Comparison of ENCODE assay signal across 9 cellular contexts in the genomic region with DNA sequence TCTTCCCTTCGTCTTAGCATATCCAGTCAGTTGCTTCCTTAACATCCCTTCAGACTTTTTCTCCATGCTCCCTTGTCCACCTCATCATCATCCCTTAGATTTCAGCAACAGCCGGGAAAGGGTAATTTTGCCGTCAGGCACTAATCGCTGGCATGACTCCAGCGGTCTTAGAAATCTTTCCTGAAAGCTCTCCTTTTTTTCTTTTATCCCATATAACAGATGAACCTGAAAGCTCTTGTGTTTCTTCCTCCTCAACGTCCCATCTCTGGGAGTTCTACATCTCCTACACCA. TPM values are rescaled to one million over a fixed set of nuclear protein-coding genes. Genes with fewer than 3 reads are reported as not detected.
DNase-seq lines count a peak whose midpoint lies in the region; ATAC-seq, FAIRE-seq and TF ChIP-seq lines count a peak whose summit lies in the region.
"Had no signal": no experiment of that assay in that cellular context is flagged by ENCODE, and none has a peak within 500 bp of the region (broad histone marks: within the 10 kb centered on the region; RNA-seq: fewer than 3 reads in every experiment).

No MANE protein-coding gene starts in this region.

- CTCF ChIA-PET in SK-N-SH (lab: Yijun Ruan, JAX) (interaction anchor here (0.6 to 3.6 kb wide), 20 partner anchors 8 to 302 kb away, joined by 3 to 33 read pairs (median 4); partner anchors contain the start of genes BOLA1, SF3B4 and VPS45), HepG2 (lab: Yijun Ruan, JAX; ENCODE audit: low intra/inter-chr PET ratio, low total read pairs) (interaction anchor here (0.8 to 1.5 kb wide), 3 partner anchors 53 to 297 kb away, joined by 4 to 6 read pairs (median 5); no protein-coding TSS in a partner anchor)

- peak overlapping the region; percentile 80 for H3K4me2 ChIP-seq in SK-N-SH
- peak overlapping the region; percentile 93 for H3K4me2 ChIP-seq in astrocyte (ENCODE audit: low read length)
- peak overlapping the region; percentile 93 for H3K4me2 ChIP-seq in HepG2 (ENCODE audit: low read depth, low read length)

- H3K79me2 ChIP-seq in SK-N-SH (ENCODE audit: insufficient read depth) (peaks cover 17% of the 10 kb centered on the region), astrocyte (ENCODE audit: insufficient read depth, low read length) (peaks cover 11% of the 10 kb centered on the region), HepG2 (ENCODE audit: insufficient read depth, low read length) (peaks cover 3% of the 10 kb centered on the region)

- H3K36me3 Mint-ChIP-seq in astrocyte (ENCODE audit: low read depth, unreplicated experiment): no peaks in the 10 kb centered on the region
- H3K36me3 Mint-ChIP-seq: activated naive CD8-positive, alpha-beta T cell had no signal

- H3K4me1 ChIP-seq in SK-N-SH (ENCODE audit: control insufficient read depth in 1 of 2, insufficient read depth in 2 of 2, low read depth in 1 of 2, low read length in 1 of 2): peaks cover 6 to 14% of the 10 kb centered on the region in 2 experiments; a peak in 3 of 4 replicates
- H3K4me1 ChIP-seq in astrocyte (ENCODE audit: insufficient read depth, low read length): peaks cover 10% of the 10 kb centered on the region
- peaks cover 30% of the 10 kb centered on the region for H3K4me1 ChIP-seq in HepG2 (ENCODE audit: insufficient read depth, low read length)
- peaks cover 13% of the 10 kb centered on the region for H3K4me1 ChIP-seq in upper lobe of right lung

- H3K4me3 Mint-ChIP-seq in astrocyte (ENCODE audit: unreplicated experiment): no peak overlapping the region

- no peak for TF ChIP-seq CTCF in SK-N-SH (IDR thresholded peaks at IDR 0.05)
- TF ChIP-seq CTCF in astrocyte (IDR thresholded peaks at IDR 0.05; ENCODE audit: insufficient read depth, low read depth, low read length): no peak
- no peak for TF ChIP-seq CTCF in HepG2 (CRISPR knock-in tag; IDR thresholded peaks at IDR 0.05)
- no peak for TF ChIP-seq CTCF in upper lobe of right lung (IDR thresholded peaks at IDR 0.05)

- TF ChIP-seq EP300 in SK-N-SH (IDR thresholded peaks at IDR 0.05; ENCODE audit: borderline replicate concordance in 1 of 2, low read depth in 1 of 2, low read length in 1 of 2) (no peak), HepG2 (IDR thresholded peaks at IDR 0.05; ENCODE audit: low read depth in 2 of 2, low read length in 2 of 2) (no peak), HepG2 (CRISPR knock-in tag; IDR thresholded peaks at IDR 0.05; ENCODE audit: borderline replicate concordance) (no peak)

- H3K27ac Mint-ChIP-seq in astrocyte (ENCODE audit: unreplicated experiment): no peak overlapping the region

- TF ChIP-seq POLR2A in HepG2 (IDR thresholded peaks at IDR 0.05; ENCODE audit: insufficient read depth in 1 of 2, low read depth in 2 of 2, low read length in 2 of 2): no peak

- H3K9me3 Mint-ChIP-seq in astrocyte (ENCODE audit: unreplicated experiment): no peaks in the 10 kb centered on the region

- H3K9me2 ChIP-seq in SK-N-SH: no peaks in the 10 kb centered on the region

- peaks cover 20% of the 10 kb centered on the region; the same call in 1 of the 2 replicates for H4K20me1 ChIP-seq in SK-N-SH (ENCODE audit: insufficient read depth)
- peaks cover 16% of the 10 kb centered on the region for H4K20me1 ChIP-seq in astrocyte (ENCODE audit: insufficient read depth, low read length)
- no peaks in the 10 kb centered on the region for H4K20me1 ChIP-seq in HepG2 (ENCODE audit: insufficient read depth, low read length)

- in situ Hi-C loops in HepG2 (cut with HindIII; ENCODE audit: extremely low pct_ligation_motif_present, low pct_unique_long_range_greater_than_20kb): no loop called here

- H3K27ac ChIP-seq in SK-N-SH (ENCODE audit: low read depth in 2 of 2, low read length in 1 of 2) (peak overlapping the region; percentile 98 to 100), astrocyte (ENCODE audit: low read depth, low read length) (peak overlapping the region; percentile 95), HepG2 (ENCODE audit: extremely low read length, insufficient read depth, low read length) (peak overlapping the region; percentile 95), upper lobe of right lung (peak overlapping the region; percentile 100)

- H3K4me3 ChIP-seq in SK-N-SH (ENCODE audit: low read depth in 2 of 2, low read length in 1 of 2) (peak overlapping the region; percentile 73 to 80), astrocyte (ENCODE audit: insufficient read depth, low read depth, low read length) (peak overlapping the region; percentile 82), HepG2 (replicated peaks in 1 of 3; ENCODE audit: insufficient read depth in 1 of 3, low read depth in 2 of 3, low read length in 3 of 3) (peak overlapping the region; percentile 63 to 76 (median 63)), upper lobe of right lung (peak overlapping the region; percentile 64)

- POLR2A ChIA-PET in SK-N-SH (lab: Yijun Ruan, JAX) (interaction anchor here (0.6 to 4.4 kb wide), 10 partner anchors 10 to 298 kb away, joined by 3 to 34 read pairs (median 11); partner anchors contain the start of genes BOLA1 and SV2A), HepG2 (lab: Yijun Ruan, JAX) (interaction anchor here (2.3 to 5.4 kb wide), 6 partner anchors 40 to 298 kb away, joined by 14 to 74 read pairs (median 24); partner anchors contain the start of genes MTMR11 and VPS45)

- no TSS peak for BruUV-seq in HepG2 (replicated peaks; lab: Mats Ljungman, UMichigan)

- FAIRE-seq in astrocyte (lab: Jason Lieb, UNC): no peak
- FAIRE-seq in HepG2 (lab: Jason Lieb, UNC): no peak

- no peaks in the 10 kb centered on the region for H3K27me3 Mint-ChIP-seq in astrocyte (ENCODE audit: low read depth, unreplicated experiment)
- H3K27me3 Mint-ChIP-seq: activated naive CD8-positive, alpha-beta T cell had no signal

- 7% methylated on average over 6 of the region's 6 CpGs for WGBS in SK-N-SH (ENCODE audit: low lambda C conversion rate)
- 23% methylated on average over 6 of the region's 6 CpGs for WGBS in HepG2 (ENCODE audit: low lambda C conversion rate)

- no peak for DNase-seq in SK-N-SH
- no peak for DNase-seq in astrocyte (ENCODE audit: low read depth)
- DNase-seq in HepG2 (ENCODE audit: low spot score): no peak
- no peak for DNase-seq in upper lobe of right lung
- DNase-seq in activated T-cell treated with anti-CD3 and anti-CD28 coated beads, Interleukin-2, amount 50 U/mL, for 1 hour: no peak
- DNase-seq in NCI-H2196 (lab: John Stamatoyannopoulos, UW; ENCODE audit: unreplicated experiment): no peak

- intact Hi-C loops in HepG2 (cut with micrococcal nuclease; ENCODE audit: unreplicated experiment) (loop anchor here (1.0 kb wide), 2 partner anchors 53 to 161 kb away; no protein-coding TSS in a partner anchor), upper lobe of right lung (cut with DNase I) (no loop called here)

- no peaks in the 10 kb centered on the region for H3K36me3 ChIP-seq in SK-N-SH (replicated peaks in 1 of 2; ENCODE audit: control insufficient read depth in 1 of 2, insufficient read depth in 2 of 2, low read length in 1 of 2)
- no peaks in the 10 kb centered on the region for H3K36me3 ChIP-seq in astrocyte (ENCODE audit: insufficient read depth, low read length)
- no peaks in the 10 kb centered on the region for H3K36me3 ChIP-seq in HepG2 (replicated peaks in 1 of 2; ENCODE audit: control insufficient read depth in 1 of 2, insufficient read depth in 2 of 2, low read length in 2 of 2)
- no peaks in the 10 kb centered on the region for H3K36me3 ChIP-seq in upper lobe of right lung

- peaks cover 43% of the 10 kb centered on the region for H3F3A ChIP-seq in SK-N-SH (replicated peaks; ENCODE audit: insufficient read depth)

- ATAC-seq in SK-N-SH treated with all-trans-retinoic acid at 6 μM for 48 hours: no peak
- no peak for ATAC-seq in HepG2
- ATAC-seq in upper lobe of right lung: no peak
- no peak for ATAC-seq in HG02970 (IDR thresholded peaks at IDR 0.05; ENCODE audit: low FRiP score, unreplicated experiment)

- peak overlapping the region; percentile 79 for H3K9ac ChIP-seq in SK-N-SH
- H3K9ac ChIP-seq in astrocyte (ENCODE audit: low read length): peak overlapping the region; percentile 97
- H3K9ac ChIP-seq in HepG2 (ENCODE audit: insufficient read depth, low read depth, low read length): peak overlapping the region; percentile 87

- H2AFZ ChIP-seq in SK-N-SH (ENCODE audit: low read depth) (peak overlapping the region; percentile 88), astrocyte (ENCODE audit: low read depth, low read length) (peak overlapping the region; percentile 70), HepG2 (ENCODE audit: low read length) (peak overlapping the region; percentile 59)

- H3K27me3 ChIP-seq in SK-N-SH (ENCODE audit: insufficient read depth) (no peaks in the 10 kb centered on the region), astrocyte (ENCODE audit: insufficient read depth, low read length) (no peaks in the 10 kb centered on the region), HepG2 (ENCODE audit: control insufficient read depth in 1 of 2, insufficient read depth in 2 of 2, low read length in 2 of 2) (no peaks in the 10 kb centered on the region; a peak in 1 of 5 replicates), upper lobe of right lung (no peaks in the 10 kb centered on the region)

- no peaks in the 10 kb centered on the region for H3K4me1 Mint-ChIP-seq in astrocyte (ENCODE audit: low read depth, unreplicated experiment)

- H3K9me3 ChIP-seq in SK-N-SH: no peaks in the 10 kb centered on the region
- H3K9me3 ChIP-seq in astrocyte (ENCODE audit: insufficient read depth, low read depth, low read length): no peaks in the 10 kb centered on the region
- no peaks in the 10 kb centered on the region for H3K9me3 ChIP-seq in HepG2 (ENCODE audit: low read length)
- no peaks in the 10 kb centered on the region for H3K9me3 ChIP-seq in upper lobe of right lung

- TF ChIP-seq RAD21 in SK-N-SH (IDR thresholded peaks at IDR 0.05; ENCODE audit: low read length) (no peak), HepG2 (CRISPR knock-in tag; IDR thresholded peaks at IDR 0.05) (no peak)

RNA-seq across cellular contexts. Expression of gene BOLA1, which starts 10.4 kb away (rescaled TPM):
- polyA plus RNA-seq in SK-N-SH (2012; rRNA removed) (19.9 and 24.6 TPM in 2 replicates), HepG2 (2011; rRNA removed) (2.9 and 3.2 TPM in 2 replicates)
- 15.0 and 19.3 TPM in 2 replicates for polyA plus RNA-seq in SK-N-SH (2012; cell fraction: cytosol; rRNA removed)
- polyA plus RNA-seq in SK-N-SH (2012; cell fraction: nucleus; rRNA removed): 25.0 and 36.1 TPM in 2 replicates
- total RNA-seq in astrocyte (6.1 and 7.0 TPM in 2 replicates), HepG2 (2016; rRNA removed; fragmentation: Illumina TruSeq; extraction: Trizol) (3.1 and 4.2 TPM in 2 replicates), upper lobe of right lung (16.5 TPM)
- 2.1 and 2.4 TPM in 2 replicates for total RNA-seq in HepG2 (2016; cell fraction: cytosol; rRNA removed; fragmentation: Illumina TruSeq; extraction: Trizol; ENCODE audit: low read depth)
- 3.6 and 3.9 TPM in 2 replicates for total RNA-seq in HepG2 (2016; cell fraction: insoluble cytoplasmic fraction; rRNA removed; fragmentation: Illumina TruSeq; extraction: Trizol)
- total RNA-seq in HepG2 (2016; cell fraction: membrane; rRNA removed; fragmentation: Illumina TruSeq; extraction: Trizol): 2.0 and 2.7 TPM in 2 replicates
- total RNA-seq in HepG2 (2016; cell fraction: nucleus; rRNA removed; fragmentation: Illumina TruSeq; extraction: Trizol): 3.2 and 3.5 TPM in 2 replicates
- polyA plus RNA-seq in HepG2 (2011; cell fraction: cytosol; rRNA removed): 2.9 and 4.8 TPM in 2 replicates
- polyA plus RNA-seq in HepG2 (2011; cell fraction: nucleus; rRNA removed): 8.1 and 8.9 TPM in 2 replicates
- polyA plus RNA-seq in HepG2 (2012): 2.5 and 2.8 TPM in 2 replicates
- polyA plus RNA-seq in HepG2 (2016; cell fraction: cytosol; fragmentation: Illumina TruSeq; extraction: Trizol; ENCODE audit: low read depth): 2.0 and 2.6 TPM in 2 replicates
- 3.3 and 5.4 TPM in 2 replicates for polyA plus RNA-seq in HepG2 (2016; cell fraction: insoluble cytoplasmic fraction; fragmentation: Illumina TruSeq; extraction: Trizol; ENCODE audit: low read depth)
- polyA plus RNA-seq in HepG2 (2016; cell fraction: membrane; fragmentation: Illumina TruSeq; extraction: Trizol; ENCODE audit: low read depth): 2.5 and 2.8 TPM in 2 replicates
- polyA plus RNA-seq in HepG2 (2016; cell fraction: nucleus; fragmentation: Illumina TruSeq; extraction: Trizol; ENCODE audit: insufficient read depth, low read depth): 4.8 TPM in 2 replicates
- polyA minus RNA-seq in HepG2 (2011; rRNA and poly(A)+ RNA removed; ENCODE audit: low replicate concordance): 1.4 and 3.8 TPM in 2 replicates
- 0.79 TPM in 1 of 2 replicates, not detected in the other for polyA minus RNA-seq in HepG2 (2011; cell fraction: cytosol; rRNA and poly(A)+ RNA removed)
- 1.4 and 1.9 TPM in 2 replicates for polyA minus RNA-seq in HepG2 (2011; cell fraction: nucleus; rRNA and poly(A)+ RNA removed)

RNA-seq across cellular contexts. Expression of gene SV2A, which starts 28.7 kb away (rescaled TPM):
- polyA plus RNA-seq in SK-N-SH (2012; rRNA removed) (22.7 and 27.6 TPM in 2 replicates), HepG2 (2011; rRNA removed) (1.9 and 3.3 TPM in 2 replicates)
- polyA plus RNA-seq in SK-N-SH (2012; cell fraction: cytosol; rRNA removed): 13.9 and 19.5 TPM in 2 replicates
- 30.3 and 31.6 TPM in 2 replicates for polyA plus RNA-seq in SK-N-SH (2012; cell fraction: nucleus; rRNA removed)
- total RNA-seq in astrocyte (6.4 and 6.8 TPM in 2 replicates), HepG2 (2016; rRNA removed; fragmentation: Illumina TruSeq; extraction: Trizol) (0.45 and 0.84 TPM in 2 replicates), upper lobe of right lung (1.7 TPM)
- total RNA-seq in HepG2 (2016; cell fraction: cytosol; rRNA removed; fragmentation: Illumina TruSeq; extraction: Trizol; ENCODE audit: low read depth): 0.10 and 0.18 TPM in 2 replicates
- 0.55 and 0.89 TPM in 2 replicates for total RNA-seq in HepG2 (2016; cell fraction: insoluble cytoplasmic fraction; rRNA removed; fragmentation: Illumina TruSeq; extraction: Trizol)
- 0.22 and 0.34 TPM in 2 replicates for total RNA-seq in HepG2 (2016; cell fraction: membrane; rRNA removed; fragmentation: Illumina TruSeq; extraction: Trizol)
- total RNA-seq in HepG2 (2016; cell fraction: nucleus; rRNA removed; fragmentation: Illumina TruSeq; extraction: Trizol): 0.84 and 1.3 TPM in 2 replicates
- polyA plus RNA-seq in HepG2 (2011; cell fraction: cytosol; rRNA removed): 2.0 and 3.0 TPM in 2 replicates
- polyA plus RNA-seq in HepG2 (2011; cell fraction: nucleus; rRNA removed): 3.7 and 5.5 TPM in 2 replicates
- polyA plus RNA-seq in HepG2 (2012): 1.8 and 4.2 TPM in 2 replicates
- 0.05 and 0.08 TPM in 2 replicates for polyA plus RNA-seq in HepG2 (2016; cell fraction: cytosol; fragmentation: Illumina TruSeq; extraction: Trizol; ENCODE audit: low read depth)
- polyA plus RNA-seq in HepG2 (2016; cell fraction: insoluble cytoplasmic fraction; fragmentation: Illumina TruSeq; extraction: Trizol; ENCODE audit: low read depth): 0.45 and 0.50 TPM in 2 replicates
- polyA plus RNA-seq in HepG2 (2016; cell fraction: membrane; fragmentation: Illumina TruSeq; extraction: Trizol; ENCODE audit: low read depth): 0.13 and 0.18 TPM in 2 replicates
- 1.7 and 2.1 TPM in 2 replicates for polyA plus RNA-seq in HepG2 (2016; cell fraction: nucleus; fragmentation: Illumina TruSeq; extraction: Trizol; ENCODE audit: insufficient read depth, low read depth)
- 0.19 and 5.4 TPM in 2 replicates for polyA minus RNA-seq in HepG2 (2011; rRNA and poly(A)+ RNA removed; ENCODE audit: low replicate concordance)
- polyA minus RNA-seq in HepG2 (2011; cell fraction: cytosol; rRNA and poly(A)+ RNA removed): 1.5 and 1.9 TPM in 2 replicates
- 2.1 and 2.9 TPM in 2 replicates for polyA minus RNA-seq in HepG2 (2011; cell fraction: nucleus; rRNA and poly(A)+ RNA removed)

RNA-seq across cellular contexts. Expression of gene SF3B4, which starts 38.7 kb away (rescaled TPM):
- polyA plus RNA-seq in SK-N-SH (2012; rRNA removed): 42.4 and 54.3 TPM in 2 replicates
- 42.6 and 50.4 TPM in 2 replicates for polyA plus RNA-seq in SK-N-SH (2012; cell fraction: cytosol; rRNA removed)
- 28.0 and 48.4 TPM in 2 replicates for polyA plus RNA-seq in SK-N-SH (2012; cell fraction: nucleus; rRNA removed)
- 73.2 and 74.0 TPM in 2 replicates for total RNA-seq in astrocyte
- 14.8 and 24.6 TPM in 2 replicates for total RNA-seq in HepG2 (2016; rRNA removed; fragmentation: Illumina TruSeq; extraction: Trizol)
- 3.4 and 4.9 TPM in 2 replicates for total RNA-seq in HepG2 (2016; cell fraction: cytosol; rRNA removed; fragmentation: Illumina TruSeq; extraction: Trizol; ENCODE audit: low read depth)
- total RNA-seq in HepG2 (2016; cell fraction: insoluble cytoplasmic fraction; rRNA removed; fragmentation: Illumina TruSeq; extraction: Trizol): 11.6 and 24.9 TPM in 2 replicates
- 10.3 and 11.6 TPM in 2 replicates for total RNA-seq in HepG2 (2016; cell fraction: membrane; rRNA removed; fragmentation: Illumina TruSeq; extraction: Trizol)
- total RNA-seq in HepG2 (2016; cell fraction: nucleus; rRNA removed; fragmentation: Illumina TruSeq; extraction: Trizol): 11.4 and 16.3 TPM in 2 replicates
- polyA plus RNA-seq in HepG2 (2011; rRNA removed): 13.8 and 14.6 TPM in 2 replicates
- 9.1 and 10.1 TPM in 2 replicates for polyA plus RNA-seq in HepG2 (2011; cell fraction: cytosol; rRNA removed)
- 10.6 and 12.6 TPM in 2 replicates for polyA plus RNA-seq in HepG2 (2011; cell fraction: nucleus; rRNA removed)
- polyA plus RNA-seq in HepG2 (2012): 36.2 and 39.4 TPM in 2 replicates
- 11.3 and 13.8 TPM in 2 replicates for polyA plus RNA-seq in HepG2 (2016; cell fraction: cytosol; fragmentation: Illumina TruSeq; extraction: Trizol; ENCODE audit: low read depth)
- polyA plus RNA-seq in HepG2 (2016; cell fraction: insoluble cytoplasmic fraction; fragmentation: Illumina TruSeq; extraction: Trizol; ENCODE audit: low read depth): 37.5 and 53.9 TPM in 2 replicates
- 17.3 and 22.1 TPM in 2 replicates for polyA plus RNA-seq in HepG2 (2016; cell fraction: membrane; fragmentation: Illumina TruSeq; extraction: Trizol; ENCODE audit: low read depth)
- polyA plus RNA-seq in HepG2 (2016; cell fraction: nucleus; fragmentation: Illumina TruSeq; extraction: Trizol; ENCODE audit: insufficient read depth, low read depth): 28.9 and 31.3 TPM in 2 replicates
- polyA minus RNA-seq in HepG2 (2011; rRNA and poly(A)+ RNA removed; ENCODE audit: low replicate concordance): 14.9 and 44.2 TPM in 2 replicates
- 14.8 and 15.7 TPM in 2 replicates for polyA minus RNA-seq in HepG2 (2011; cell fraction: cytosol; rRNA and poly(A)+ RNA removed)
- 12.9 and 16.2 TPM in 2 replicates for polyA minus RNA-seq in HepG2 (2011; cell fraction: nucleus; rRNA and poly(A)+ RNA removed)
- total RNA-seq in upper lobe of right lung: 44.5 TPM

RNA-seq across cellular contexts. Expression of gene MTMR11, which starts 47.7 kb away (rescaled TPM):
- 9.4 and 12.4 TPM in 2 replicates for polyA plus RNA-seq in SK-N-SH (2012; rRNA removed)
- 3.8 and 5.1 TPM in 2 replicates for polyA plus RNA-seq in SK-N-SH (2012; cell fraction: cytosol; rRNA removed)
- 43.1 and 63.4 TPM in 2 replicates for polyA plus RNA-seq in SK-N-SH (2012; cell fraction: nucleus; rRNA removed)
- 4.0 and 5.0 TPM in 2 replicates for total RNA-seq in astrocyte
- 0.27 and 0.49 TPM in 2 replicates for total RNA-seq in HepG2 (2016; rRNA removed; fragmentation: Illumina TruSeq; extraction: Trizol)
- total RNA-seq in HepG2 (2016; cell fraction: cytosol; rRNA removed; fragmentation: Illumina TruSeq; extraction: Trizol; ENCODE audit: low read depth): not detected in 2 replicates
- total RNA-seq in HepG2 (2016; cell fraction: insoluble cytoplasmic fraction; rRNA removed; fragmentation: Illumina TruSeq; extraction: Trizol): 0.48 and 0.61 TPM in 2 replicates
- 0.09 and 0.28 TPM in 2 replicates for total RNA-seq in HepG2 (2016; cell fraction: membrane; rRNA removed; fragmentation: Illumina TruSeq; extraction: Trizol)
- 0.65 and 0.72 TPM in 2 replicates for total RNA-seq in HepG2 (2016; cell fraction: nucleus; rRNA removed; fragmentation: Illumina TruSeq; extraction: Trizol)
- 2.8 and 4.0 TPM in 2 replicates for polyA plus RNA-seq in HepG2 (2011; rRNA removed)
- 1.5 and 2.7 TPM in 2 replicates for polyA plus RNA-seq in HepG2 (2011; cell fraction: cytosol; rRNA removed)
- polyA plus RNA-seq in HepG2 (2011; cell fraction: nucleus; rRNA removed): 10.8 and 17.5 TPM in 2 replicates
- 2.8 and 4.1 TPM in 2 replicates for polyA plus RNA-seq in HepG2 (2012)
- 0.11 TPM in 1 of 2 replicates, not detected in the other for polyA plus RNA-seq in HepG2 (2016; cell fraction: cytosol; fragmentation: Illumina TruSeq; extraction: Trizol; ENCODE audit: low read depth)
- 0.31 and 0.47 TPM in 2 replicates for polyA plus RNA-seq in HepG2 (2016; cell fraction: insoluble cytoplasmic fraction; fragmentation: Illumina TruSeq; extraction: Trizol; ENCODE audit: low read depth)
- 0.16 TPM in 1 of 2 replicates, not detected in the other for polyA plus RNA-seq in HepG2 (2016; cell fraction: membrane; fragmentation: Illumina TruSeq; extraction: Trizol; ENCODE audit: low read depth)
- 1.5 and 2.0 TPM in 2 replicates for polyA plus RNA-seq in HepG2 (2016; cell fraction: nucleus; fragmentation: Illumina TruSeq; extraction: Trizol; ENCODE audit: insufficient read depth, low read depth)
- 4.0 and 9.4 TPM in 2 replicates for polyA minus RNA-seq in HepG2 (2011; rRNA and poly(A)+ RNA removed; ENCODE audit: low replicate concordance)
- polyA minus RNA-seq in HepG2 (2011; cell fraction: cytosol; rRNA and poly(A)+ RNA removed): 0.89 and 1.3 TPM in 2 replicates
- polyA minus RNA-seq in HepG2 (2011; cell fraction: nucleus; rRNA and poly(A)+ RNA removed): 5.4 and 10.2 TPM in 2 replicates
- total RNA-seq in upper lobe of right lung: 17.1 TPM
